In the genomic region with DNA sequence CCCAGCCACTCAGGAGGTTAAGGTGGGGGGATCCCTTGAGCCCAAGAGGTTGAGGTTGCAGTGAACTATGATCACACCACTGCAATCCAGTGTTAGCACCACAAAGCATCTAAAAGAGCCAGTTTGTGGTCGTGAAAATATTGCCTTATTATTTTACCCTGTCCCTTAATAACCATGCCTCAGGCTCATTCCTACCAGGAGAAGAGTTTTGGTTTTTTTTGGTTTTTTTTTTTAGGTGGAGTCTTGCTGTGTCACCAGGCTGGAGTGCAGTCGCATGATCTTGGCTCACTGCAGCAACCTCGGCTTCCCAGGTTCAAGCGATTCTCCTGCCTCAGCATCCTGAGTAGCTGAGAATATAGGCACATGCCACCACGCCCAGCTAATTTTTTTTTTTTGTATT, we compare ENCODE assay signal across 26 cellular contexts. TPM values are rescaled to one million over a fixed set of nuclear protein-coding genes. Genes with fewer than 3 reads are reported as not detected.
DNase-seq lines count a peak whose midpoint lies in the region; ATAC-seq and TF ChIP-seq lines count a peak whose summit lies in the region.
"Had no signal": no experiment of that assay in that cellular context is flagged by ENCODE, and none has a peak within 500 bp of the region (broad histone marks: within the 10 kb centered on the region; RNA-seq: fewer than 3 reads in every experiment).

No MANE protein-coding gene starts in this region.

- no peaks in the 10 kb centered on the region for H4K20me1 ChIP-seq in PC-9 (ENCODE audit: insufficient read depth)

- H2AFZ ChIP-seq in PC-9 = no peak overlapping the region

- H3F3A ChIP-seq in PC-9 (ENCODE audit: insufficient read depth, low read depth) = no peaks in the 10 kb centered on the region

- POLR2A ChIA-PET in PC-9 (lab: Charles Lee; ENCODE audit: unreplicated experiment) = no interaction called here

- TF ChIP-seq CTCF in AG10803 (conservative IDR thresholded peaks at IDR 0.05; ENCODE audit: low read length) (no peak), HFFc6 (IDR thresholded peaks at IDR 0.05) (no peak), brain microvascular endothelial cell (IDR thresholded peaks at IDR 0.05; ENCODE audit: low read depth, low read length, missing control alignments) (no peak), PC-9 (conservative IDR thresholded peaks at IDR 0.05) (no peak)

- no peaks in the 10 kb centered on the region for H3K9me3 ChIP-seq in skeletal muscle satellite cell (replicated peaks; ENCODE audit: low read length)
- H3K9me3 ChIP-seq in PC-9 (ENCODE audit: insufficient read depth, low read depth) = no peaks in the 10 kb centered on the region
- H3K9me3 ChIP-seq: Peyer's patch, prostate gland had no signal

- H3K36me3 ChIP-seq in brain microvascular endothelial cell (replicated peaks) (no peaks in the 10 kb centered on the region), skeletal muscle satellite cell (ENCODE audit: insufficient read depth, low read length) (no peaks in the 10 kb centered on the region), PC-9 (ENCODE audit: low read depth) (no peaks in the 10 kb centered on the region)
- H3K36me3 ChIP-seq: Peyer's patch, prostate gland had no signal

- no peak overlapping the region for H3K4me3 ChIP-seq in AG10803 (ENCODE audit: low read length)
- no peak overlapping the region for H3K4me3 ChIP-seq in brain microvascular endothelial cell (ENCODE audit: low read depth, low read length)
- no peak overlapping the region for H3K4me3 ChIP-seq in skeletal muscle satellite cell (ENCODE audit: low read length)
- no peak overlapping the region for H3K4me3 ChIP-seq in PC-9
- H3K4me3 ChIP-seq: K562, Peyer's patch, prostate gland had no signal

- no peaks in the 10 kb centered on the region for H3K79me2 ChIP-seq in PC-9 (ENCODE audit: low read depth)

- in situ Hi-C loops in brain microvascular endothelial cell (cut with HindIII; ENCODE audit: low pct_ligation_motif_present, low sequenced_read_pairs) = no loop called here

- H3K9me3 Mint-ChIP-seq in HFFc6 = peaks cover 6% of the 10 kb centered on the region
- H3K9me3 Mint-ChIP-seq: activated naive CD4-positive, alpha-beta T cell treated with anti-CD3 and anti-CD28 coated beads, Interleukin-2, amount 50 U/mL, for 24 hours; activated T-helper 17 cell treated with anti-CD3 and anti-CD28 coated beads, Interleukin-2, amount 50 U/mL, for 72 hours; T-cell had no signal

- peaks cover 29% of the 10 kb centered on the region for H3K4me1 Mint-ChIP-seq in HFFc6 (ENCODE audit: low read depth)

- intact Hi-C loops in PC-9 (cut with micrococcal nuclease; ENCODE audit: unreplicated experiment) = no loop called here

- peak overlapping the region; percentile 72; the same call in 1 of the 2 replicates for H3K4me3 Mint-ChIP-seq in HFFc6
- H3K4me3 Mint-ChIP-seq: activated CD4-positive, alpha-beta memory T cell treated with anti-CD3 and anti-CD28 coated beads, Interleukin-2, amount 10 ng/mL, durations not matched to agents 7 days and 5 days; activated naive CD4-positive, alpha-beta T cell treated with anti-CD3 and anti-CD28 coated beads, Interleukin-2, amount 50 U/mL, for 24 hours; activated T-helper 17 cell treated with anti-CD3 and anti-CD28 coated beads, Interleukin-2, amount 50 U/mL, for 72 hours; immature natural killer cell; memory B cell; T-cell had no signal

- BruUV-seq in PC-9 (replicated peaks; lab: Mats Ljungman, UMichigan) = no TSS peak

- H3K4me1 ChIP-seq in skeletal muscle satellite cell (ENCODE audit: control insufficient read depth, insufficient read depth, low read length) (peaks cover 15% of the 10 kb centered on the region), PC-9 (replicated peaks; ENCODE audit: insufficient read depth) (no peaks in the 10 kb centered on the region)
- H3K4me1 ChIP-seq: Peyer's patch, prostate gland had no signal

- peaks cover 8% of the 10 kb centered on the region; the same call in 1 of the 2 replicates for H3K36me3 Mint-ChIP-seq in HFFc6 (ENCODE audit: low read depth)
- H3K36me3 Mint-ChIP-seq: activated naive CD4-positive, alpha-beta T cell treated with anti-CD3 and anti-CD28 coated beads, Interleukin-2, amount 50 U/mL, for 24 hours; immature natural killer cell had no signal

- no peak overlapping the region for H3K4me2 ChIP-seq in skeletal muscle satellite cell (ENCODE audit: low read length)
- no peak overlapping the region for H3K4me2 ChIP-seq in PC-9

- H3K27me3 ChIP-seq in brain microvascular endothelial cell (replicated peaks) (no peaks in the 10 kb centered on the region), skeletal muscle satellite cell (ENCODE audit: control insufficient read depth, insufficient read depth, low read length) (peaks cover 2% of the 10 kb centered on the region), PC-9 (ENCODE audit: insufficient read depth, low read depth) (no peaks in the 10 kb centered on the region)
- H3K27me3 ChIP-seq: Peyer's patch had no signal

- H3K9ac ChIP-seq in skeletal muscle satellite cell (ENCODE audit: low read depth, low read length) = peak overlapping the region; percentile 20

- H3K27ac ChIP-seq in brain microvascular endothelial cell = peak overlapping the region; percentile 84
- no peak overlapping the region for H3K27ac ChIP-seq in PC-9
- H3K27ac ChIP-seq: C4-2B, Peyer's patch, prostate gland had no signal

- CTCF ChIA-PET in PC-9 (lab: Charles Lee) = no interaction called here

- H3K27ac Mint-ChIP-seq in HFFc6 = peak overlapping the region; percentile 83
- H3K27ac Mint-ChIP-seq: activated CD4-positive, alpha-beta memory T cell treated with anti-CD3 and anti-CD28 coated beads, Interleukin-2, amount 10 ng/mL, durations not matched to agents 7 days and 5 days; activated naive CD4-positive, alpha-beta T cell treated with anti-CD3 and anti-CD28 coated beads, Interleukin-2, amount 50 U/mL, for 24 hours; activated T-helper 17 cell treated with anti-CD3 and anti-CD28 coated beads, Interleukin-2, amount 50 U/mL, for 72 hours; immature natural killer cell; memory B cell; T-cell had no signal

- H3K9me2 ChIP-seq in PC-9 (ENCODE audit: insufficient read depth) = no peaks in the 10 kb centered on the region

- no peaks in the 10 kb centered on the region; the same call in 1 of the 2 replicates for H3K27me3 Mint-ChIP-seq in HFFc6 (ENCODE audit: insufficient read depth)
- H3K27me3 Mint-ChIP-seq: activated naive CD4-positive, alpha-beta T cell treated with anti-CD3 and anti-CD28 coated beads, Interleukin-2, amount 50 U/mL, for 24 hours; activated T-helper 17 cell treated with anti-CD3 and anti-CD28 coated beads, Interleukin-2, amount 50 U/mL, for 72 hours; memory B cell; T-cell had no signal

- DNase-seq in AG10803 (ENCODE audit: low read depth) (peak; percentile 40), HFFc6 (no peak), brain microvascular endothelial cell (no peak), PC-9 (no peak)
- DNase-seq: activated CD4-positive, alpha-beta memory T cell treated with anti-CD3 and anti-CD28 coated beads, Interleukin-2, amount 10 ng/mL, durations not matched to agents 7 days and 5 days; DND-41; hypothalamus; immature natural killer cell; left colon; NCI-H1105 treated with DMSO at 0.1 percent for 48 hours; NCI-H1930; NCI-H69; Peyer's patch; SIG-M5; stimulated activated naive CD8-positive, alpha-beta T cell treated with anti-CD3 and anti-CD28 coated beads, Interleukin-15, Interleukin-2, amounts not matched to agents 100 U/mL and 50 U/mL, for 24 hours; T-cell had no signal

- ATAC-seq in GM18498 (IDR thresholded peaks at IDR 0.05; ENCODE audit: unreplicated experiment) (no peak), GM21447 (IDR thresholded peaks at IDR 0.05; ENCODE audit: unreplicated experiment) (no peak)
- ATAC-seq: activated CD4-positive, CD25-positive, alpha-beta regulatory T cell treated with anti-CD3 and anti-CD28 coated beads, Interleukin-2, amount 50 U/mL, for 24 hours; activated T-helper 17 cell treated with anti-CD3 and anti-CD28 coated beads, Interleukin-2, amount 50 U/mL, for 72 hours; K562; left colon; stimulated activated naive CD8-positive, alpha-beta T cell treated with anti-CD3 and anti-CD28 coated beads, Interleukin-15, Interleukin-2, amounts not matched to agents 100 U/mL and 50 U/mL, for 24 hours; T-cell had no signal

RNA-seq across cellular contexts. Expression of a gene that starts 17.9 kb away (rescaled TPM):
- 10 to 100 TPM; 24.9 to 33.6 (median 27.1) TPM for total RNA-seq in HFFc6 (2021; fragmentation: NEBNext Ultra II Directional; extraction: Animal tissue kit (Norgen Biotek cat#: 25700))
- 16.4 and 17.2 TPM in 2 replicates for total RNA-seq in skeletal muscle satellite cell (2012; rRNA removed)
- 8.7 and 11.3 TPM in 2 replicates for total RNA-seq in PC-9 (2021)

RNA-seq across cellular contexts. Expression of a gene that starts 44.7 kb away (rescaled TPM):
- total RNA-seq in HFFc6 (2021; fragmentation: NEBNext Ultra II Directional; extraction: Animal tissue kit (Norgen Biotek cat#: 25700)) = 100 to 1,000 TPM; 159 to 204 (median 171) TPM
- 36.2 and 49.1 TPM in 2 replicates for total RNA-seq in skeletal muscle satellite cell (2012; rRNA removed)
- 33.9 and 34.3 TPM in 2 replicates for total RNA-seq in PC-9 (2021)

RNA-seq across cellular contexts. Expression of a gene that starts 45.0 kb away (rescaled TPM):
- total RNA-seq in HFFc6 (2021; fragmentation: NEBNext Ultra II Directional; extraction: Animal tissue kit (Norgen Biotek cat#: 25700)) = 1 to 10 TPM; 1.6 to 2.6 (median 1.9) TPM
- 2.0 TPM in 2 replicates for total RNA-seq in skeletal muscle satellite cell (2012; rRNA removed)
- total RNA-seq in PC-9 (2021) = 1.8 and 2.0 TPM in 2 replicates
